ENCODE assay signal across 9 cellular contexts in the genomic region with DNA sequence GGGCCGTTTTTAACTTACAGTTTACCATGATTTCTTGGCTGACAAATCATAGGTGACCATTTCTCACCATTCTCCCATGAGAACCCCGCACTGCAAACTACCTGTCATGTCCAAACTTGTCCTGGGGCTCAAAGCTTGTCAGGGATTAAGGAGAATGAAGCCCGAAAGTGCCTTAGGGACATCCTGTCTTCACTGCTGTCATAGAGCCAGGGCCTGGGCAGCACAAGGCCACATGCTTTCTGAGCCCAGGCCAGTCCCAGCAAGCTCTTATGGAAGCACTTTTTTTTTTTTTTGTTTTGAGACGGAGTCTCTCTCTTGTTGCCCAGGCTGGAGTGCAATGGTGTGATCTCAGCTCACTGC. TPM values are rescaled to one million over a fixed set of nuclear protein-coding genes. Genes with fewer than 3 reads are reported as not detected.
DNase-seq lines count a peak whose midpoint lies in the region; ATAC-seq, FAIRE-seq and TF ChIP-seq lines count a peak whose summit lies in the region.
"Had no signal": no experiment of that assay in that cellular context is flagged by ENCODE, and none has a peak within 500 bp of the region (broad histone marks: within the 10 kb centered on the region; RNA-seq: fewer than 3 reads in every experiment).

No MANE protein-coding gene starts in this region.

- H3K4me1 ChIP-seq in kidney (ENCODE audit: control insufficient read depth in 1 of 2, insufficient read depth in 1 of 2, low read depth in 1 of 2, low read length in 2 of 2): peaks cover 0 to 2% of the 10 kb centered on the region in 2 donors

- ATAC-seq in Right ventricle myocardium inferior (peak; percentile 65), GM21737 (IDR thresholded peaks at IDR 0.05; ENCODE audit: unreplicated experiment) (no peak)
- ATAC-seq in activated naive CD8-positive, alpha-beta T cell treated with anti-CD3 and anti-CD28 coated beads, Interleukin-2, amount 50 U/mL, for 24 hours: no peak

- H3K9me3 ChIP-seq in kidney (ENCODE audit: control insufficient read depth in 1 of 2, low read length in 2 of 2): no peaks in the 10 kb centered on the region

- H3K9ac ChIP-seq in kidney (ENCODE audit: low read length in 2 of 2): no peak overlapping the region

- H3K36me3 Mint-ChIP-seq in activated naive CD8-positive, alpha-beta T cell treated with anti-CD3 and anti-CD28 coated beads, Interleukin-2, amount 50 U/mL, for 24 hours (ENCODE audit: low read depth): peaks cover 18% of the 10 kb centered on the region

- H3K4me1 Mint-ChIP-seq in activated naive CD8-positive, alpha-beta T cell treated with anti-CD3 and anti-CD28 coated beads, Interleukin-2, amount 50 U/mL, for 24 hours: peaks cover 82% of the 10 kb centered on the region

- no peak for FAIRE-seq in kidney (lab: Jason Lieb, UNC)

- no peak overlapping the region for H3K4me3 Mint-ChIP-seq in activated naive CD8-positive, alpha-beta T cell treated with anti-CD3 and anti-CD28 coated beads, Interleukin-2, amount 50 U/mL, for 24 hours

- peak overlapping the region; percentile 81 for H3K27ac Mint-ChIP-seq in activated naive CD8-positive, alpha-beta T cell treated with anti-CD3 and anti-CD28 coated beads, Interleukin-2, amount 50 U/mL, for 24 hours

- no peak overlapping the region for H3K4me3 ChIP-seq in kidney (ENCODE audit: low read length in 2 of 2)

- H3K27me3 Mint-ChIP-seq in activated naive CD8-positive, alpha-beta T cell treated with anti-CD3 and anti-CD28 coated beads, Interleukin-2, amount 50 U/mL, for 24 hours: no peaks in the 10 kb centered on the region

- H3K27ac ChIP-seq in kidney (ENCODE audit: low read depth in 2 of 2, low read length in 2 of 2): no peak overlapping the region

- H3K36me3 ChIP-seq in kidney (ENCODE audit: control insufficient read depth in 1 of 2, insufficient read depth in 2 of 2, low read length in 2 of 2): peaks cover 0 to 2% of the 10 kb centered on the region in 2 donors

- no peak for TF ChIP-seq CTCF in kidney (IDR thresholded peaks at IDR 0.05; ENCODE audit: borderline replicate concordance, extremely low read depth, insufficient read depth)

- DNase-seq in Right ventricle myocardium inferior (ENCODE audit: missing footprints) (no peak), cardiac septum (ENCODE audit: low spot score) (no peak), kidney (peak; percentile 29), ureter (ENCODE audit: low spot score) (peak; percentile 64), COLO829 (ENCODE audit: low spot score) (no peak), hepatic stellate cell (ENCODE audit: low spot score) (no peak)
- no peak for DNase-seq in activated naive CD8-positive, alpha-beta T cell treated with anti-CD3 and anti-CD28 coated beads, Interleukin-2, amount 50 U/mL, for 24 hours
- DNase-seq: NCI-H1105 treated with DMSO at 0.1 percent for 48 hours had no signal

- intact Hi-C loops in Right ventricle myocardium inferior (cut with DNase I): no loop called here
- intact Hi-C loops in cardiac septum (cut with DNase I): no loop called here
- intact Hi-C loops in kidney (cut with DNase I): no loop called here

- H3K9me3 Mint-ChIP-seq in activated naive CD8-positive, alpha-beta T cell treated with anti-CD3 and anti-CD28 coated beads, Interleukin-2, amount 50 U/mL, for 24 hours: no peaks in the 10 kb centered on the region

RNA-seq across cellular contexts. Expression of gene CCM2, which starts 33.9 kb away (rescaled TPM):
- total RNA-seq in Right ventricle myocardium inferior: 38.7 TPM
- 35.3 TPM for total RNA-seq in cardiac septum
- total RNA-seq in kidney: 35.0 TPM
- polyA plus RNA-seq in kidney (ENCODE audit: insufficient read depth, low read depth, low replicate concordance): 37.8 TPM
- 31.1 TPM for total RNA-seq in ureter

RNA-seq across cellular contexts. Expression of gene NACAD, which starts 54.9 kb away (rescaled TPM):
- 6.0 TPM for total RNA-seq in Right ventricle myocardium inferior
- total RNA-seq in cardiac septum: 5.3 TPM
- 4.2 TPM for total RNA-seq in kidney
- polyA plus RNA-seq in kidney (ENCODE audit: insufficient read depth, low read depth, low replicate concordance): 5.0 TPM
- total RNA-seq in ureter: 5.7 TPM

RNA-seq across cellular contexts. Expression of gene MYO1G, which starts 55.1 kb away (rescaled TPM):
- total RNA-seq in Right ventricle myocardium inferior: 1.9 TPM
- total RNA-seq in cardiac septum: 2.4 TPM
- 14.3 TPM for total RNA-seq in kidney
- 0.60 TPM for polyA plus RNA-seq in kidney (ENCODE audit: insufficient read depth, low read depth, low replicate concordance)
- total RNA-seq in ureter: 6.0 TPM

Comparison
In these comparisons a context has a peak if more than half of its experiments do, and no peak if none do; other contexts are left out.
1. DNase-seq: peak in kidney (single experiment) and ureter (single experiment); none in Right ventricle myocardium inferior (single experiment), cardiac septum (single experiment), activated naive CD8-positive, alpha-beta T cell treated with anti-CD3 and anti-CD28 coated beads, Interleukin-2, amount 50 U/mL, for 24 hours (single experiment), COLO829 (single experiment) and hepatic stellate cell (single experiment).